12 cellular contexts compared by ENCODE assay signal in the genomic region with DNA sequence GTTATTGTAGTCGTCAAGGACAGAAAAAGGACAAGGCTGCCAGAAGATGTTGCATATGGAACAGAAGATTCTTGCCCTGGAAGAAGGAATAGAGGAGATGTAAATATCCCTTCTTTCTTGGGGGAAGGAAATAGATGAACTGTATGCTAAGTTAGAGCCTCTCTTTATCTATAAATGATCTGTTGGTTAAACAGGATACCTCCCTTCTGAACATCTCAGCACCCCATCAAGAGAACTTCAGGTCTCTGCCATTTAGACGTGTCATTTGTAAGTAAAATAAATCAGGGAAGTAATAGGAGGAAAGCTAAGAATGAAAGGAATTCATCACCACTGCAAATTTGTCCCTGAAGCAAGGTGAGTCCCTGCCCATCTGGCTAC. TPM values are rescaled to one million over a fixed set of nuclear protein-coding genes. Genes with fewer than 3 reads are reported as not detected.
A peak's percentile ranks its signal among the peaks of the same experiment; 100 is the strongest.
DNase-seq lines count a peak whose midpoint lies in the region; ATAC-seq and TF ChIP-seq lines count a peak whose summit lies in the region.
"Had no signal": no experiment of that assay in that cellular context is flagged by ENCODE, and none has a peak within 500 bp of the region (broad histone marks: within the 10 kb centered on the region; RNA-seq: fewer than 3 reads in every experiment).

No MANE protein-coding gene starts in this region.

- no peaks in the 10 kb centered on the region for H3K9me2 ChIP-seq in Loucy (replicated peaks; ENCODE audit: low read depth, low read length)

- H3K79me2 ChIP-seq in Loucy (ENCODE audit: insufficient read depth, low read length) = no peaks in the 10 kb centered on the region
- H3K79me2 ChIP-seq in neural progenitor cell (ENCODE audit: low read depth) = no peaks in the 10 kb centered on the region

- ATAC-seq in CD4-positive, CD25-positive, alpha-beta regulatory T cell (ENCODE audit: low read depth in 2 of 2) = peak; percentile 7 to 13
- no peak for ATAC-seq in effector memory CD8-positive, alpha-beta T cell (replicated peaks)
- no peak for ATAC-seq in HG02642 (IDR thresholded peaks at IDR 0.05; ENCODE audit: poor library complexity, unreplicated experiment)

- intact Hi-C loops in colonic mucosa (cut with DNase I) = no loop called here

- H2AFZ ChIP-seq in Loucy (ENCODE audit: low read length) (0 out of 2 replicates have a peak overlapping the region, but pooled peaks have one; percentile 8), neural progenitor cell (replicated peaks) (no peak overlapping the region)

- H3K9ac ChIP-seq in Loucy (ENCODE audit: low read depth, low read length, poor library complexity, severe bottlenecking) (peak overlapping the region; percentile 30), neural progenitor cell (no peak overlapping the region), colonic mucosa (ENCODE audit: low read depth in 2 of 2, low read length in 2 of 2) (no peak overlapping the region)

- H3F3A ChIP-seq in Loucy (ENCODE audit: low read depth) = peaks cover 9% of the 10 kb centered on the region
- H3F3A ChIP-seq in neural progenitor cell (ENCODE audit: low read depth) = no peaks in the 10 kb centered on the region

- peak overlapping the region; percentile 52 to 87 (median 71) for H3K4me3 Mint-ChIP-seq in CD4-positive, CD25-positive, alpha-beta regulatory T cell
- peak overlapping the region; percentile 68 to 73 for H3K4me3 Mint-ChIP-seq in effector memory CD8-positive, alpha-beta T cell
- no peak overlapping the region for H3K4me3 Mint-ChIP-seq in neural progenitor cell

- no peaks in the 10 kb centered on the region for H3K9me3 ChIP-seq in CD4-positive, CD25-positive, alpha-beta regulatory T cell (ENCODE audit: control insufficient read depth in 2 of 2, low read length in 2 of 2)
- H3K9me3 ChIP-seq in Loucy (ENCODE audit: insufficient read depth, low read depth, low read length) (no peaks in the 10 kb centered on the region), neural progenitor cell (ENCODE audit: low read depth) (no peaks in the 10 kb centered on the region), colonic mucosa (no peaks in the 10 kb centered on the region)
- H3K9me3 ChIP-seq: tibial artery had no signal

- H3K4me3 ChIP-seq in CD4-positive, CD25-positive, alpha-beta regulatory T cell (ENCODE audit: low read depth, low read length) = peak overlapping the region; percentile 77
- H3K4me3 ChIP-seq in Loucy (ENCODE audit: low read length, poor library complexity, severe bottlenecking) (peak overlapping the region; percentile 45), neural progenitor cell (no peak overlapping the region), colonic mucosa (no peak overlapping the region)
- H3K4me3 ChIP-seq: tibial artery had no signal

- H3K4me1 ChIP-seq in CD4-positive, CD25-positive, alpha-beta regulatory T cell (ENCODE audit: control insufficient read depth, insufficient read depth, low read length, poor library complexity, severe bottlenecking) = peaks cover 88% of the 10 kb centered on the region
- H3K4me1 ChIP-seq in Loucy (ENCODE audit: insufficient read depth, low read length, poor library complexity, severe bottlenecking) = peaks cover 76% of the 10 kb centered on the region
- no peaks in the 10 kb centered on the region for H3K4me1 ChIP-seq in neural progenitor cell
- H3K4me1 ChIP-seq in colonic mucosa = no peaks in the 10 kb centered on the region

- H3K9me3 Mint-ChIP-seq in CD4-positive, CD25-positive, alpha-beta regulatory T cell = peaks cover 0 to 4% (median 0%) of the 10 kb centered on the region in 7 donors
- H3K9me3 Mint-ChIP-seq in effector memory CD8-positive, alpha-beta T cell = no peaks in the 10 kb centered on the region
- no peaks in the 10 kb centered on the region for H3K9me3 Mint-ChIP-seq in neural progenitor cell

- H3K27ac ChIP-seq in CD4-positive, CD25-positive, alpha-beta regulatory T cell (ENCODE audit: insufficient read depth, low read length, poor library complexity, severe bottlenecking) = peak overlapping the region; percentile 97
- no peak overlapping the region for H3K27ac ChIP-seq in neural progenitor cell
- no peak overlapping the region for H3K27ac ChIP-seq in colonic mucosa
- H3K27ac ChIP-seq: tibial artery had no signal

- H3K4me1 Mint-ChIP-seq in CD4-positive, CD25-positive, alpha-beta regulatory T cell = peaks cover 41 to 88% (median 72%) of the 10 kb centered on the region in 4 donors
- peaks cover 41 to 56% of the 10 kb centered on the region in 2 donors for H3K4me1 Mint-ChIP-seq in effector memory CD8-positive, alpha-beta T cell (ENCODE audit: low read depth in 2 of 2)
- H3K4me1 Mint-ChIP-seq in neural progenitor cell = peaks cover 14% of the 10 kb centered on the region

- H3K36me3 ChIP-seq in CD4-positive, CD25-positive, alpha-beta regulatory T cell (ENCODE audit: control insufficient read depth, insufficient read depth, low read length) = no peaks in the 10 kb centered on the region
- H3K36me3 ChIP-seq in Loucy (ENCODE audit: insufficient read depth, low read length) (no peaks in the 10 kb centered on the region), neural progenitor cell (no peaks in the 10 kb centered on the region), colonic mucosa (no peaks in the 10 kb centered on the region)
- H3K36me3 ChIP-seq: tibial artery had no signal

- H3K36me3 Mint-ChIP-seq in CD4-positive, CD25-positive, alpha-beta regulatory T cell = peaks cover 9% of the 10 kb centered on the region
- H3K36me3 Mint-ChIP-seq in effector memory CD8-positive, alpha-beta T cell (ENCODE audit: insufficient read depth) = peaks cover 37% of the 10 kb centered on the region
- no peaks in the 10 kb centered on the region for H3K36me3 Mint-ChIP-seq in neural progenitor cell

- H3K27ac Mint-ChIP-seq in CD4-positive, CD25-positive, alpha-beta regulatory T cell = peak overlapping the region; percentile 99 to 100 (median 100)
- H3K27ac Mint-ChIP-seq in effector memory CD8-positive, alpha-beta T cell = peak overlapping the region; percentile 99
- peak overlapping the region; percentile 98 for H3K27ac Mint-ChIP-seq in neural progenitor cell

- H3K4me2 ChIP-seq in Loucy (ENCODE audit: low read depth, low read length, poor library complexity, severe bottlenecking) = peak overlapping the region; percentile 65
- H3K4me2 ChIP-seq in neural progenitor cell = no peak overlapping the region

- H3K27me3 Mint-ChIP-seq in CD4-positive, CD25-positive, alpha-beta regulatory T cell = no peaks in the 10 kb centered on the region
- no peaks in the 10 kb centered on the region for H3K27me3 Mint-ChIP-seq in effector memory CD8-positive, alpha-beta T cell
- H3K27me3 Mint-ChIP-seq in neural progenitor cell (ENCODE audit: insufficient read depth, low read depth) = peaks cover 2% of the 10 kb centered on the region

- peak in 1 of 3 donors; percentile 60 for DNase-seq in CD4-positive, CD25-positive, alpha-beta regulatory T cell
- DNase-seq in effector memory CD8-positive, alpha-beta T cell = no peak
- DNase-seq in neural progenitor cell (ENCODE audit: low spot score) = no peak
- no peak for DNase-seq in NCI-H187 (lab: John Stamatoyannopoulos, UW)
- no peak for DNase-seq in colonic mucosa
- DNase-seq in EL = no peak
- DNase-seq: GOT3, NCI-H2081 treated with DMSO at 0.1 percent for 48 hours, occipital lobe had no signal

- TF ChIP-seq CTCF in Loucy (conservative IDR thresholded peaks at IDR 0.05; ENCODE audit: low read length) (no peak), neural progenitor cell (IDR thresholded peaks at IDR 0.05) (no peak), colonic mucosa (IDR thresholded peaks at IDR 0.05) (no peak)

- no peaks in the 10 kb centered on the region for H3K27me3 ChIP-seq in CD4-positive, CD25-positive, alpha-beta regulatory T cell (ENCODE audit: control insufficient read depth, insufficient read depth, low read length)
- H3K27me3 ChIP-seq in Loucy (ENCODE audit: insufficient read depth, low read length, poor library complexity, severe bottlenecking) (no peaks in the 10 kb centered on the region), neural progenitor cell (no peaks in the 10 kb centered on the region), colonic mucosa (no peaks in the 10 kb centered on the region)
- H3K27me3 ChIP-seq: tibial artery had no signal

- no peaks in the 10 kb centered on the region for H4K20me1 ChIP-seq in Loucy (ENCODE audit: insufficient read depth, low read length, poor library complexity, severe bottlenecking)
- no peaks in the 10 kb centered on the region for H4K20me1 ChIP-seq in neural progenitor cell (ENCODE audit: low read depth)

RNA-seq across cellular contexts. Expression of a gene that starts 42.6 kb away (rescaled TPM):
- total RNA-seq in CD4-positive, CD25-positive, alpha-beta regulatory T cell = 3,783 TPM
- polyA plus RNA-seq in CD4-positive, CD25-positive, alpha-beta regulatory T cell = 100 to 1,000 TPM in 2 of 4 donors, 10 to 100 TPM in 2; 70.5 to 103 (median 86.4) TPM
- 1.8 and 5.3 TPM in 2 replicates for total RNA-seq in neural progenitor cell (ENCODE audit: low replicate concordance)
- 10 to 100 TPM; 18.1 to 46.3 TPM for total RNA-seq in colonic mucosa

Comparison
In these comparisons a context has a peak if more than half of its experiments do, and no peak if none do; other contexts are left out.
1. ATAC-seq: peak in CD4-positive, CD25-positive, alpha-beta regulatory T cell (2 of 2); none in effector memory CD8-positive, alpha-beta T cell (single experiment) and HG02642 (single experiment).
2. H3K4me3 ChIP-seq: peak in CD4-positive, CD25-positive, alpha-beta regulatory T cell (single experiment) and Loucy (single experiment); none in neural progenitor cell (single experiment) and colonic mucosa (single experiment).
3. RNA of a gene that starts 42.6 kb away (total RNA-seq): 3,783 TPM in CD4-positive, CD25-positive, alpha-beta regulatory T cell (single experiment); 18.1 to 46.3 TPM in colonic mucosa and 1.8 to 5.3 TPM in neural progenitor cell; every median in the first group is over 10 times any median in the second.
4. Peak in every context shown above with its lines, with median percentiles within 50 percentile points of each other: H3K27ac Mint-ChIP-seq.